In the genomic region with DNA sequence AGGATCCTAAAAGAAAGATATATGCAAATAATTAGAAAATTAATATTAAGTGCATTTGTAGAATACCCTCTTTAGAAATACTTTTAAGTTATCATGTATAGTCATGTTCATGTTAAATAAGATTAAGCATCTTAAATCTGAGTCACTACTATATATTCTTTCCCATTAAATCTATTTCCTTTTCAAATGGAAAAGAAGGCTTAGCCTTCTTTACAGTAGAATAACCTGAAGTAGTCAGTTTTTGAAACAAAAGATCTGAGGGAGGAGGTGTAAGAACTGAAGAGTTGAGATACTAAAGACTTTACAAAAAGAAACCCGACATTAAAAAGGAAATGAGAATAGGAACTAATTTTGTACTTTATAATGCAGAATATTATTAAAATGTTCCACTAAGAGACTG, we compare ENCODE assay signal across 10 cellular contexts. TPM values are rescaled to one million over a fixed set of nuclear protein-coding genes. Genes with fewer than 3 reads are reported as not detected.
"Had no signal": no experiment of that assay in that cellular context is flagged by ENCODE, and none has a peak within 500 bp of the region (broad histone marks: within the 10 kb centered on the region; RNA-seq: fewer than 3 reads in every experiment).

No MANE protein-coding gene starts in this region.

- H3K27me3 Mint-ChIP-seq: IgD-negative memory B cell had no signal

- H3K4me2 ChIP-seq: KMS-11 had no signal

- H3K4me3 ChIP-seq: K562 had no signal

- H3K4me3 Mint-ChIP-seq: IgD-negative memory B cell had no signal

- H3K27ac ChIP-seq: HL-60, KMS-11 had no signal

- H3K27ac Mint-ChIP-seq: IgD-negative memory B cell had no signal

- DNase-seq: IMR-90, KBM-7, KG1 had no signal

- ATAC-seq: HepG2, K562 had no signal

- H3K9ac ChIP-seq: KMS-11 had no signal

RNA-seq across cellular contexts. Expression of a gene that starts 14.7 kb away (rescaled TPM):
- total RNA-seq: HT-29, HT1080, IMR-90 had no signal
